Comparison of ENCODE assay signal across 26 cellular contexts in genomic region chr4:152161676-152162330, GRCh38.
DNase-seq lines count a peak whose midpoint lies in the region; ATAC-seq and TF ChIP-seq lines count a peak whose summit lies in the region.
"Had no signal": no experiment of that assay in that cellular context is flagged by ENCODE, and none has a peak within 500 bp of the region (broad histone marks: within the 10 kb centered on the region; RNA-seq: fewer than 3 reads in every experiment).

No MANE protein-coding gene starts in this region.

- no peak for DNase-seq in Right ventricle myocardium superior
- DNase-seq in cardiac septum (ENCODE audit: low spot score): no peak
- peak; percentile 29 for DNase-seq in astrocyte of the hippocampus (ENCODE audit: low read depth, low spot score)
- DNase-seq in left ventricle myocardium inferior: no peak
- no peak for DNase-seq in HuH-7 (ENCODE audit: low spot score)
- no peak for DNase-seq in anterior cingulate cortex (lab: John Stamatoyannopoulos, UW)
- no peak for DNase-seq in SKM-1 (lab: John Stamatoyannopoulos, UW; ENCODE audit: unreplicated experiment)
- DNase-seq: ACHN; activated CD4-positive, CD25-positive, alpha-beta regulatory T cell; activated CD8-positive, alpha-beta T cell treated with anti-CD3 and anti-CD28 coated beads, Interleukin-2, amount 10 ng/mL, durations not matched to agents 7 days and 5 days; activated naive CD8-positive, alpha-beta T cell treated with anti-CD3 and anti-CD28 coated beads, Interleukin-2, amount 10 ng/mL, durations not matched to agents 7 days and 5 days; caudate nucleus; CD8-positive, alpha-beta T cell; GOT3; midbrain; NCI-H1694; NCI-H446 treated with DMSO at 0.1 percent for 48 hours; right cardiac atrium; SHP77 treated with DMSO at 0.1 percent for 48 hours; stimulated activated naive CD4-positive, alpha-beta T cell treated with Interleukin-2 at 50 U/mL for 16 hours; T-helper 2 cell had no signal

- no peak for TF ChIP-seq CTCF in left ventricle myocardium inferior (IDR thresholded peaks at IDR 0.05; ENCODE audit: borderline replicate concordance)

- no peaks in the 10 kb centered on the region for H3K27me3 ChIP-seq in left ventricle myocardium inferior (ENCODE audit: low read depth)
- H3K27me3 ChIP-seq: MG63, tibial nerve had no signal

- intact Hi-C loops in Right ventricle myocardium superior (cut with DNase I): no loop called here
- intact Hi-C loops in cardiac septum (cut with DNase I): loop anchor here (5.0 kb wide), 1 partner anchor 85 kb away; no protein-coding TSS in a partner anchor
- intact Hi-C loops in left ventricle myocardium inferior (cut with micrococcal nuclease): no loop called here

- H3K36me3 ChIP-seq in left ventricle myocardium inferior: no peaks in the 10 kb centered on the region
- H3K36me3 ChIP-seq: MG63, neutrophil, tibial nerve had no signal

- no peak overlapping the region for H3K4me3 ChIP-seq in left ventricle myocardium inferior
- H3K4me3 ChIP-seq: MG63, tibial nerve had no signal

- H3K9me3 ChIP-seq in left ventricle myocardium inferior (replicated peaks): no peaks in the 10 kb centered on the region
- H3K9me3 ChIP-seq: MG63, neutrophil, tibial nerve had no signal

- peaks cover 28% of the 10 kb centered on the region for H3K4me1 ChIP-seq in left ventricle myocardium inferior

- H3K27ac ChIP-seq in left ventricle myocardium inferior (replicated peaks): peak overlapping the region; percentile 43
- H3K27ac ChIP-seq: neutrophil had no signal

- ATAC-seq in Right ventricle myocardium superior (ENCODE audit: poor library complexity) (peak; percentile 64), HG03139 (IDR thresholded peaks at IDR 0.05; ENCODE audit: unreplicated experiment) (no peak)
- ATAC-seq: activated CD8-positive, alpha-beta T cell treated with anti-CD3 and anti-CD28 coated beads, Interleukin-2, amount 10 ng/mL, durations not matched to agents 7 days and 5 days; CD8-positive, alpha-beta T cell; HepG2 had no signal
